ENCODE assay signal across 8 cellular contexts in the genomic region with DNA sequence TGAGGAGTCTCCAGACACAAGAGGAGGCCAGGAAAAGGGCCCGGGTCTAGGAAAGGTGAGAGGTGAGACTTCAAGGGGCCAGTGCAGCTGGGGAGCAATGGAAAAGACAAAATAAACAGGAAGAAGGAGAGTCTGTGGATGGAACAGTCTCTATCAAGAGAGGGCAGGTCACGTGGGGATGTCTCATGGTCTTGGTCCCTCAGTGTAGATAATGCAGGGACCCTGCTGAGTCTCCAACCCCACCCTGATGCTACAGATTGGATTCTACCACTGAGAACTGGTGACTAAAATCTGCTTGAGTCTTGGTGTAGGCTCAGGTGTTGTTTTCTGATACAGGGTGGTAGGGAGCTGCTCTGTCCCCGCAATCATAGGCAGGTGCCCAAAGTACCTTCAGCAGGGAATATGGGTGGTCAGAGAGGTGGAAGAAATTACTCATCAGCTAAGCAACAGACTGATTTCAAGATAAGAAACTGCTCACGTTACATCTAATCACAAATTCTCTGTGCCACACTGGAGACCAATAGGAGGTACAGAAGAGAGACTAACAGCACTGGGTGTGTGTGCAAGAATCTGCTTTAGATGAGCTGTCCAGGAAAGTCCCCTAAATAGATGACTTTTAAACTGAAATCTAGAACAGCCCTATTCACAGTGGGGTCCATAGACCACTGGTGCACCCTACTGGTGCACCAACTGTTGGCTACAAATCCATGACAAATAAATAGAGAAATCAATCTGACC.
DNase-seq lines count a peak whose midpoint lies in the region; ATAC-seq and TF ChIP-seq lines count a peak whose summit lies in the region.

No MANE protein-coding gene starts in this region.

- BruUV-seq in OCI-LY7 (replicated peaks; lab: Mats Ljungman, UMichigan), result no TSS peak

- H3K27me3 Mint-ChIP-seq in type B pancreatic cell, result peaks cover 3% of the 10 kb centered on the region

- H3K36me3 Mint-ChIP-seq in type B pancreatic cell, result no peaks in the 10 kb centered on the region

- H3K9me3 ChIP-seq in DND-41 (ENCODE audit: insufficient read depth, low read length, severe bottlenecking) (no peaks in the 10 kb centered on the region), OCI-LY7 (ENCODE audit: low read length) (no peaks in the 10 kb centered on the region)

- no peaks in the 10 kb centered on the region for H4K20me1 ChIP-seq in DND-41 (ENCODE audit: insufficient read depth, low read length)
- H4K20me1 ChIP-seq in OCI-LY7 (ENCODE audit: insufficient read depth, low read length), result no peaks in the 10 kb centered on the region

- intact Hi-C loops in OCI-LY7 (cut with micrococcal nuclease; ENCODE audit: unreplicated experiment), result no loop called here

- ATAC-seq in DND-41 (ENCODE audit: insufficient read depth, low read depth) (peak; percentile 61; the same call in 2 of the 3 replicates), GM19468 (IDR thresholded peaks at IDR 0.05; ENCODE audit: extremely low read depth, unreplicated experiment) (peak; percentile 69), GM21529 (IDR thresholded peaks at IDR 0.05; ENCODE audit: unreplicated experiment) (no peak)

- H3K27ac ChIP-seq in DND-41 (ENCODE audit: low read length) (no peak overlapping the region), OCI-LY7 (ENCODE audit: low read depth, low read length, poor library complexity, severe bottlenecking) (no peak overlapping the region)

- POLR2A ChIA-PET in OCI-LY7 (lab: Charles Lee), result no interaction called here

- H3K79me2 ChIP-seq in DND-41 (ENCODE audit: insufficient read depth, low read length) (no peaks in the 10 kb centered on the region), OCI-LY7 (ENCODE audit: insufficient read depth, low read depth, low read length) (no peaks in the 10 kb centered on the region)

- H3K4me1 ChIP-seq in DND-41 (ENCODE audit: insufficient read depth, low read length) (peaks cover 4% of the 10 kb centered on the region; the same call in 1 of the 2 replicates), OCI-LY7 (ENCODE audit: insufficient read depth, low read length, poor library complexity, severe bottlenecking) (no peaks in the 10 kb centered on the region)

- no peak overlapping the region for H3K4me2 ChIP-seq in DND-41 (ENCODE audit: insufficient read depth, low read length)
- H3K4me2 ChIP-seq in OCI-LY7 (ENCODE audit: low read length), result no peak overlapping the region

- no peaks in the 10 kb centered on the region for H3K9me3 Mint-ChIP-seq in type B pancreatic cell

- in situ Hi-C loops in ACHN (cut with HindIII; ENCODE audit: low pct_ligation_motif_present, low pct_unique_long_range_greater_than_20kb, low sequenced_read_pairs), result no loop called here

- CTCF ChIA-PET in OCI-LY7 (lab: Charles Lee; ENCODE audit: unreplicated experiment), result no interaction called here

- H3K36me3 ChIP-seq in DND-41 (ENCODE audit: insufficient read depth, low read length), result no peaks in the 10 kb centered on the region
- no peaks in the 10 kb centered on the region for H3K36me3 ChIP-seq in OCI-LY7 (ENCODE audit: insufficient read depth, low read length)

- DNase-seq in DND-41, result no peak
- no peak for DNase-seq in OCI-LY7 (ENCODE audit: low spot score)
- peak; percentile 9 for DNase-seq in globus pallidus (ENCODE audit: low spot score)
- no peak for DNase-seq in type B pancreatic cell (ENCODE audit: extremely low spot score, unreplicated experiment)
- DNase-seq in ACHN, result no peak
- DNase-seq in effector CD4-positive, alpha-beta T cell, result no peak

- no peak overlapping the region for H3K4me3 Mint-ChIP-seq in type B pancreatic cell

- no peak for TF ChIP-seq CTCF in DND-41 (IDR thresholded peaks at IDR 0.05; ENCODE audit: borderline replicate concordance, extremely low read depth, low read length, poor library complexity, severe bottlenecking)
- 0 out of 2 replicates have a peak, but pooled peaks have one; percentile 16 for TF ChIP-seq CTCF in OCI-LY7 (conservative IDR thresholded peaks at IDR 0.05; ENCODE audit: low read length)
- TF ChIP-seq CTCF in type B pancreatic cell (conservative IDR thresholded peaks at IDR 0.05), result no peak

- no peaks in the 10 kb centered on the region for H3K4me1 Mint-ChIP-seq in type B pancreatic cell (ENCODE audit: unreplicated experiment)

- no peaks in the 10 kb centered on the region for H3K27me3 ChIP-seq in DND-41 (ENCODE audit: insufficient read depth, low read length, poor library complexity)

- H3K27ac Mint-ChIP-seq in type B pancreatic cell, result no peak overlapping the region

- no peak overlapping the region for H3K9ac ChIP-seq in DND-41 (ENCODE audit: low read depth, low read length)

- H2AFZ ChIP-seq in DND-41 (ENCODE audit: low read depth, low read length) (no peak overlapping the region), OCI-LY7 (ENCODE audit: low read length) (no peak overlapping the region)

- H3K9me2 ChIP-seq in OCI-LY7 (ENCODE audit: insufficient read depth, low read length), result no peaks in the 10 kb centered on the region

- H3K4me3 ChIP-seq in DND-41 (ENCODE audit: low read depth in 1 of 2, low read length in 2 of 2) (no peak overlapping the region), OCI-LY7 (ENCODE audit: low read depth, low read length, poor library complexity, severe bottlenecking) (no peak overlapping the region)
